In the genomic region with DNA sequence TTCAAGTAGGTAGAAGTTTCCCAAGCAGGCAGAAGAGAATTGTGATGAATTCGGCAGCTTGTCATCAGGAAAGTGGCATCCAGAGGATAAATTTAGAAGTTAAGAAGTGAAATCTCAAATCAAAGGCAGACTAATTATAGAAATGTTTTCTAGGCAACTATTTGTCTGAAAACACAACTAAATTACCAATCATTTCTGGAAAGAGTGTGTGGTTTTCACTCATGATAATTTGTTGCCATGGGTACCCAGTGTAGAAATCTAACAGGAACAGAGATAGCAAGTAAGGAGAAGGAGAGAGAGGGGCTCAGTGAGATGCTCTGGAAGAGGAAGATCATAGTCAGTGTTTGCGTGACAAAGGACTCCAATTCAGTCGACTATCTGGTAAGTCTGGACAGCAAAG, we compare ENCODE assay signal across 27 cellular contexts.
DNase-seq lines count a peak whose midpoint lies in the region; ATAC-seq and TF ChIP-seq lines count a peak whose summit lies in the region.
"Had no signal": no experiment of that assay in that cellular context is flagged by ENCODE, and none has a peak within 500 bp of the region (broad histone marks: within the 10 kb centered on the region; RNA-seq: fewer than 3 reads in every experiment).

No MANE protein-coding gene starts in this region.

- ATAC-seq in GM18907 (IDR thresholded peaks at IDR 0.05; ENCODE audit: unreplicated experiment), result peak; percentile 66
- ATAC-seq in HG02678 (IDR thresholded peaks at IDR 0.05; ENCODE audit: unreplicated experiment), result peak; percentile 56
- peak; percentile 58 for ATAC-seq in HG03378 (IDR thresholded peaks at IDR 0.05; ENCODE audit: unreplicated experiment)
- ATAC-seq in HG02852 (IDR thresholded peaks at IDR 0.05; ENCODE audit: unreplicated experiment), result no peak
- ATAC-seq in WTC11, result no peak
- ATAC-seq: gastrocnemius medialis, right cardiac atrium had no signal

- no peak overlapping the region for H3K4me3 Mint-ChIP-seq in WTC11
- H3K4me3 Mint-ChIP-seq: activated naive CD8-positive, alpha-beta T cell; stimulated activated naive CD8-positive, alpha-beta T cell treated with anti-CD3 and anti-CD28 coated beads, Interleukin-15, Interleukin-2, amounts not matched to agents 100 ng/mL and 50 ng/mL, for 24 hours had no signal

- H3K36me3 Mint-ChIP-seq in WTC11, result no peaks in the 10 kb centered on the region
- H3K36me3 Mint-ChIP-seq: activated naive CD8-positive, alpha-beta T cell had no signal

- H3K27ac Mint-ChIP-seq in WTC11, result no peak overlapping the region
- H3K27ac Mint-ChIP-seq: activated naive CD8-positive, alpha-beta T cell; stimulated activated naive CD8-positive, alpha-beta T cell treated with anti-CD3 and anti-CD28 coated beads, Interleukin-15, Interleukin-2, amounts not matched to agents 100 ng/mL and 50 ng/mL, for 24 hours had no signal

- CTCF ChIA-PET in WTC11 (lab: Charles Lee), result no interaction called here

- no peaks in the 10 kb centered on the region for H3K27me3 Mint-ChIP-seq in WTC11 (ENCODE audit: low read depth)
- H3K27me3 Mint-ChIP-seq: activated naive CD8-positive, alpha-beta T cell had no signal

- DNase-seq in Ammon's horn (ENCODE audit: low spot score) (peak; percentile 4), NCI-H2196 treated with DMSO at 0.1 percent for 48 hours (lab: John Stamatoyannopoulos, UW; ENCODE audit: unreplicated experiment) (no peak), WTC11 (ENCODE audit: low spot score) (no peak)
- no peak for DNase-seq in stimulated activated CD4-positive, alpha-beta T cell treated with anti-CD3 and anti-CD28 coated beads, Interleukin-2, amount 100 ng/mL, for 24 hours
- DNase-seq: activated CD4-positive, alpha-beta T cell treated with anti-CD3 and anti-CD28 coated beads for 48 hours; activated CD8-positive, alpha-beta memory T cell treated with anti-CD3 and anti-CD28 coated beads for 24 hours; activated T-cell treated with anti-CD3 and anti-CD28 coated beads for 4 hours; DMS79 treated with DMSO at 0.1 percent for 48 hours; dorsolateral prefrontal cortex; gastrocnemius medialis; GDM1; H7; kidney; NCI-H1694; NCI-H82; right cardiac atrium; SIG-M5; stimulated activated CD8-positive, alpha-beta memory T cell treated with anti-CD3 and anti-CD28 coated beads, Interleukin-4, amount 100 ng/mL, for 48 hours; SW 1271; testis; WERI-Rb-1 had no signal

- TF ChIP-seq CTCF in WTC11 (IDR thresholded peaks at IDR 0.05), result no peak

- POLR2A ChIA-PET in WTC11 (lab: Charles Lee), result no interaction called here

- H3K9me3 Mint-ChIP-seq in WTC11, result no peaks in the 10 kb centered on the region
- H3K9me3 Mint-ChIP-seq: stimulated activated naive CD8-positive, alpha-beta T cell treated with anti-CD3 and anti-CD28 coated beads, Interleukin-15, Interleukin-2, amounts not matched to agents 100 ng/mL and 50 ng/mL, for 24 hours had no signal

- peaks cover 16% of the 10 kb centered on the region for H3K4me1 Mint-ChIP-seq in WTC11

TF ChIP-seq in WTC11, 78 proteins besides CTCF, POLR2A, EP300 and RAD21 (continues in another document):
- TF ChIP-seq RORB (CRISPR knock-in tag; IDR thresholded peaks at IDR 0.05) (no peak), PRRX2 (CRISPR knock-in tag; IDR thresholded peaks at IDR 0.05) (no peak), ZNF317 (CRISPR knock-in tag; IDR thresholded peaks at IDR 0.05; ENCODE audit: borderline replicate concordance, low read depth) (no peak), ZBTB21 (CRISPR knock-in tag; IDR thresholded peaks at IDR 0.05; ENCODE audit: borderline replicate concordance) (no peak), NFYB (CRISPR knock-in tag; conservative IDR thresholded peaks at IDR 0.05; ENCODE audit: low read depth) (no peak), E2F5 (CRISPR knock-in tag; IDR thresholded peaks at IDR 0.05) (no peak), ETV6 (CRISPR knock-in tag; IDR thresholded peaks at IDR 0.05) (no peak), ESRRA (CRISPR knock-in tag; IDR thresholded peaks at IDR 0.05; ENCODE audit: borderline replicate concordance) (no peak), KAT7 (CRISPR knock-in tag; IDR thresholded peaks at IDR 0.05; ENCODE audit: borderline replicate concordance) (no peak), CBFB (CRISPR knock-in tag; IDR thresholded peaks at IDR 0.05; ENCODE audit: low read depth) (no peak), ATF6 (CRISPR knock-in tag; IDR thresholded peaks at IDR 0.05) (no peak), ARID4B (CRISPR knock-in tag; IDR thresholded peaks at IDR 0.05; ENCODE audit: borderline replicate concordance) (no peak), TCF7 (CRISPR knock-in tag; IDR thresholded peaks at IDR 0.05; ENCODE audit: low read depth) (no peak)
- TF ChIP-seq, protein P1, sequence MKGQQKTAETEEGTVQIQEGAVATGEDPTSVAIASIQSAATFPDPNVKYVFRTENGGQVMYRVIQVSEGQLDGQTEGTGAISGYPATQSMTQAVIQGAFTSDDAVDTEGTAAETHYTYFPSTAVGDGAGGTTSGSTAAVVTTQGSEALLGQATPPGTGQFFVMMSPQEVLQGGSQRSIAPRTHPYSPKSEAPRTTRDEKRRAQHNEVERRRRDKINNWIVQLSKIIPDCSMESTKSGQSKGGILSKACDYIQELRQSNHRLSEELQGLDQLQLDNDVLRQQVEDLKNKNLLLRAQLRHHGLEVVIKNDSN (CRISPR knock-in tag; IDR thresholded peaks at IDR 0.05), result no peak

Comparison
In these comparisons a context has a peak if more than half of its experiments do, and no peak if none do; other contexts are left out.
1. ATAC-seq: peak in GM18907 (single experiment), HG02678 (single experiment) and HG03378 (single experiment); none in HG02852 (single experiment) and WTC11 (single experiment).